22 cellular contexts compared by ENCODE assay signal in the genomic region with DNA sequence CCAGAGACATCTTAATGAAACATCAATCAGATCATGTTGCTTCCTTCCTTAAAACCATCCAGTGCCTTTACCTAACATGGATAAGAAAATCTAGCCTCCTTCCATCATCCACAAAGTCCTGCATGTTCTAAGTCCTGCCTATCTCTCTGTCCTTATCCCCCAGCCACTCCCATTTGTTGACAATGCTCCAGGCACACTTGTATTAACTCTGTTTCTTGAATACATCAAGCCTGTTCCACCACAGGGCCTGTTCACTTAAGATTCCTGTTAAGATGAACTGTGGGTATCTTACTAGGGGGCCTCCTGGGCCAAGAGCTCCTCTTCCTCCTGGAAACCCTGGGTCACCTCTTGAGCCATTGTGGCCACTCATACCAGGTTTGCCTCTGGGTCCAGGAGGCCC. TPM values are rescaled to one million over a fixed set of nuclear protein-coding genes. Genes with fewer than 3 reads are reported as not detected.
DNase-seq lines count a peak whose midpoint lies in the region; ATAC-seq, FAIRE-seq and TF ChIP-seq lines count a peak whose summit lies in the region.
"Had no signal": no experiment of that assay in that cellular context is flagged by ENCODE, and none has a peak within 500 bp of the region (broad histone marks: within the 10 kb centered on the region; RNA-seq: fewer than 3 reads in every experiment).

No MANE protein-coding gene starts in this region.

- peaks cover 9% of the 10 kb centered on the region for H3K4me1 Mint-ChIP-seq in astrocyte (ENCODE audit: low read depth, unreplicated experiment)
- H3K4me1 Mint-ChIP-seq: CD8-positive, alpha-beta memory T cell; GM23338; H9 had no signal

- no peak overlapping the region for H2AFZ ChIP-seq in astrocyte (ENCODE audit: low read depth, low read length)
- H2AFZ ChIP-seq: GM23338 had no signal

- H3K27me3 Mint-ChIP-seq in astrocyte (ENCODE audit: low read depth, unreplicated experiment): no peaks in the 10 kb centered on the region

- no peak overlapping the region for H2AK5ac ChIP-seq in mesendoderm (ENCODE audit: low read length)

- H3K36me3 ChIP-seq in astrocyte (ENCODE audit: insufficient read depth, low read length): no peaks in the 10 kb centered on the region
- H3K36me3 ChIP-seq in mesendoderm (ENCODE audit: control insufficient read depth, insufficient read depth, low read length): no peaks in the 10 kb centered on the region

- H3K56ac ChIP-seq in mesendoderm (ENCODE audit: low read length): no peak overlapping the region

- no peak for TF ChIP-seq RAD21 in A549 (conservative IDR thresholded peaks at IDR 0.05 in 1 of 2, IDR thresholded peaks at IDR 0.05 in 1 of 2)

- H3K79me2 ChIP-seq in astrocyte (ENCODE audit: insufficient read depth, low read length) (no peaks in the 10 kb centered on the region), mesendoderm (ENCODE audit: control insufficient read depth, insufficient read depth, low read length) (no peaks in the 10 kb centered on the region)

- TF ChIP-seq CTCF in A549 (IDR thresholded peaks at IDR 0.05) (no peak), astrocyte (IDR thresholded peaks at IDR 0.05; ENCODE audit: insufficient read depth, low read depth, low read length) (no peak)

- no peaks in the 10 kb centered on the region for H3K9me3 Mint-ChIP-seq in astrocyte (ENCODE audit: unreplicated experiment)
- H3K9me3 Mint-ChIP-seq: CD4-positive, alpha-beta T cell; CD8-positive, alpha-beta memory T cell; GM23338; H9 had no signal

- H3K9me3 ChIP-seq in A549: no peaks in the 10 kb centered on the region
- H3K9me3 ChIP-seq in astrocyte (ENCODE audit: insufficient read depth, low read depth, low read length): no peaks in the 10 kb centered on the region

- POLR2A ChIA-PET in A549 (lab: Yijun Ruan, JAX): no interaction called here

- H4K20me1 ChIP-seq in astrocyte (ENCODE audit: insufficient read depth, low read length): no peaks in the 10 kb centered on the region

- H3K4me2 ChIP-seq in A549 (no peak overlapping the region), astrocyte (ENCODE audit: low read length) (no peak overlapping the region), mesendoderm (ENCODE audit: low read length) (no peak overlapping the region)
- H3K4me2 ChIP-seq: GM23338 had no signal

- no peak overlapping the region for H2BK120ac ChIP-seq in mesendoderm (ENCODE audit: low read depth, low read length)

- H3K9ac ChIP-seq in astrocyte (ENCODE audit: low read length): no peak overlapping the region
- no peak overlapping the region for H3K9ac ChIP-seq in mesendoderm (ENCODE audit: low read length)

- no peak overlapping the region for H4K8ac ChIP-seq in mesendoderm (ENCODE audit: low read depth, low read length)

- no peak overlapping the region for H3K23ac ChIP-seq in mesendoderm (ENCODE audit: low read length)

- H3K27ac ChIP-seq in A549: no peak overlapping the region
- no peak overlapping the region for H3K27ac ChIP-seq in astrocyte (ENCODE audit: low read depth, low read length)
- H3K27ac ChIP-seq in mesendoderm (ENCODE audit: low read depth, low read length): no peak overlapping the region
- H3K27ac ChIP-seq: 22Rv1 had no signal

- H3K4me1 ChIP-seq in A549 (no peaks in the 10 kb centered on the region), astrocyte (ENCODE audit: insufficient read depth, low read length) (no peaks in the 10 kb centered on the region), mesendoderm (ENCODE audit: control insufficient read depth, low read depth, low read length) (no peaks in the 10 kb centered on the region)

- DNase-seq in A549 (ENCODE audit: low read depth in 1 of 2, low spot score in 1 of 2) (no peak), ELF-1 (ENCODE audit: low read depth, low spot score) (peak; percentile 37), astrocyte (ENCODE audit: low read depth) (no peak), mesendoderm (peak; percentile 64), urothelium cell line (ENCODE audit: low spot score) (no peak)
- DNase-seq in stimulated activated CD4-positive, alpha-beta T cell treated with anti-CD3 and anti-CD28 coated beads, Interleukin-4, amount 100 ng/mL, for 24 hours: no peak
- DNase-seq in activated naive CD4-positive, alpha-beta T cell treated with Interleukin-2 at 50 U/mL for 16 hours: no peak
- DNase-seq: CD4-positive, alpha-beta T cell; CD8-positive, alpha-beta memory T cell; DMS 273 treated with DMSO at 0.1 percent for 48 hours; DMS53; DMS79 treated with DMSO at 0.1 percent for 48 hours; H9 had no signal

- ATAC-seq in A549 (peak; percentile 33 to 34; a peak in 3 of 6 replicates), GM21786 (IDR thresholded peaks at IDR 0.05; ENCODE audit: unreplicated experiment) (no peak)
- ATAC-seq: GM23338, HCT116 had no signal

- H2BK5ac ChIP-seq in mesendoderm (ENCODE audit: low read length): no peak overlapping the region

- no peaks in the 10 kb centered on the region for H3K79me1 ChIP-seq in mesendoderm (ENCODE audit: low read length)

- FAIRE-seq in A549 (lab: Jason Lieb, UNC): no peak
- no peak for FAIRE-seq in astrocyte (lab: Jason Lieb, UNC)
- no peak for FAIRE-seq in urothelium cell line (lab: Jason Lieb, UNC)
- FAIRE-seq: D721Med, GM12892 had no signal

- H2BK15ac ChIP-seq in mesendoderm (replicated peaks; ENCODE audit: low read depth): no peak overlapping the region

- H3K18ac ChIP-seq in mesendoderm (ENCODE audit: low read length): no peak overlapping the region

- no peak for TF ChIP-seq EP300 in A549 (IDR thresholded peaks at IDR 0.05)

- no peaks in the 10 kb centered on the region for H3K36me3 Mint-ChIP-seq in astrocyte (ENCODE audit: low read depth, unreplicated experiment)
- H3K36me3 Mint-ChIP-seq: CD14-positive monocyte; CD8-positive, alpha-beta memory T cell had no signal

- CTCF ChIA-PET in A549 (lab: Yijun Ruan, JAX): no interaction called here

- no peak overlapping the region for H3K4me3 Mint-ChIP-seq in astrocyte (ENCODE audit: unreplicated experiment)
- H3K4me3 Mint-ChIP-seq: CD14-positive monocyte; CD4-positive, alpha-beta T cell; GM23338; H9 had no signal

- no peak overlapping the region for H4K5ac ChIP-seq in mesendoderm (ENCODE audit: low read length)

- H3K27me3 ChIP-seq in astrocyte (ENCODE audit: insufficient read depth, low read length): no peaks in the 10 kb centered on the region
- H3K27me3 ChIP-seq in mesendoderm (ENCODE audit: insufficient read depth, low read length, poor library complexity): no peaks in the 10 kb centered on the region

- no peak overlapping the region for H3K4ac ChIP-seq in mesendoderm (ENCODE audit: low read depth, low read length)

- no peak for TF ChIP-seq POLR2A in A549 (IDR thresholded peaks at IDR 0.05; ENCODE audit: low read length)

- H3K4me3 ChIP-seq in A549: no peak overlapping the region
- no peak overlapping the region for H3K4me3 ChIP-seq in astrocyte (ENCODE audit: insufficient read depth, low read depth, low read length)
- no peak overlapping the region for H3K4me3 ChIP-seq in mesendoderm (ENCODE audit: low read length)
- H3K4me3 ChIP-seq: GM23338 had no signal

- H3K27ac Mint-ChIP-seq in astrocyte (ENCODE audit: unreplicated experiment): peak overlapping the region; percentile 47
- H3K27ac Mint-ChIP-seq: CD14-positive monocyte; CD4-positive, alpha-beta T cell; CD8-positive, alpha-beta memory T cell; GM23338; H9 had no signal

TF ChIP-seq in A549, 52 proteins besides CTCF, POLR2A, EP300 and RAD21 (continues in another document):
- TF ChIP-seq SREBF2 (IDR thresholded peaks at IDR 0.05): no peak
- TF ChIP-seq KDM5A (IDR thresholded peaks at IDR 0.05): no peak
- no peak for TF ChIP-seq NPAS2 (CRISPR knock-in tag; IDR thresholded peaks at IDR 0.05; ENCODE audit: borderline replicate concordance)
- no peak for TF ChIP-seq ZFP36 (IDR thresholded peaks at IDR 0.05; ENCODE audit: borderline replicate concordance, partially characterized antibody)
- TF ChIP-seq FOXS1 (CRISPR knock-in tag; IDR thresholded peaks at IDR 0.05): no peak
- TF ChIP-seq FOSL2 (IDR thresholded peaks at IDR 0.05): no peak
- TF ChIP-seq FOSL2 (CRISPR knock-in tag; IDR thresholded peaks at IDR 0.05): no peak
- TF ChIP-seq CHD4 (IDR thresholded peaks at IDR 0.05; ENCODE audit: borderline replicate concordance): no peak
- no peak for TF ChIP-seq RCOR1 (IDR thresholded peaks at IDR 0.05; ENCODE audit: low read depth, low read length)

RNA-seq across cellular contexts. Expression of gene COL4A4, which starts 45.7 kb away (rescaled TPM):
- polyA plus RNA-seq in A549 (2011; rRNA removed) (6.8 and 7.1 TPM in 2 replicates), A549 (2017; fragmentation: RNase III; extraction: RNeasy Plus Mini Kit Qiagen cat#74134 plus additional on column Dnase treatment) (1.4 to 2.2 TPM (median 1.7 TPM) in 3 replicates)
- 1.0 and 1.2 TPM in 2 replicates for polyA plus RNA-seq in A549 (2012; cell fraction: cytosol; rRNA removed)
- 3.7 and 4.7 TPM in 2 replicates for polyA plus RNA-seq in A549 (2012; cell fraction: nucleus; rRNA removed)
- 4.6 and 5.5 TPM in 2 replicates for polyA minus RNA-seq in A549 (2011; rRNA and poly(A)+ RNA removed)
- 0.36 and 0.62 TPM in 2 replicates for total RNA-seq in astrocyte
- 0.27 TPM for polyA plus RNA-seq in mesendoderm (2013, experiment 1 of 2)
- polyA plus RNA-seq in mesendoderm (2013, experiment 2 of 2): 0.21 TPM
- total RNA-seq: A673; CD4-positive, alpha-beta T cell; CD8-positive, alpha-beta memory T cell had no signal

RNA-seq across cellular contexts. Expression of gene COL4A3, which starts 46.1 kb away (rescaled TPM):
- polyA plus RNA-seq in A549 (2011; rRNA removed) (6.8 and 7.4 TPM in 2 replicates), A549 (2017; fragmentation: RNase III; extraction: RNeasy Plus Mini Kit Qiagen cat#74134 plus additional on column Dnase treatment) (1.5 to 2.1 TPM (median 1.8 TPM) in 3 replicates)
- polyA plus RNA-seq in A549 (2012; cell fraction: cytosol; rRNA removed): 0.58 and 0.63 TPM in 2 replicates
- 4.8 and 6.5 TPM in 2 replicates for polyA plus RNA-seq in A549 (2012; cell fraction: nucleus; rRNA removed)
- polyA minus RNA-seq in A549 (2011; rRNA and poly(A)+ RNA removed): 6.0 and 7.0 TPM in 2 replicates
- 0.02 TPM in 1 of 2 replicates, not detected in the other for total RNA-seq in astrocyte
- 0.07 TPM for polyA plus RNA-seq in mesendoderm (2013, experiment 1 of 2)
- polyA plus RNA-seq in mesendoderm (2013, experiment 2 of 2): 0.04 TPM
- total RNA-seq: A673; CD4-positive, alpha-beta T cell; CD8-positive, alpha-beta memory T cell; H4 had no signal
- polyA plus RNA-seq: CD14-positive monocyte; CD8-positive, alpha-beta memory T cell had no signal

Comparison
In these comparisons a context has a peak if more than half of its experiments do, and no peak if none do; other contexts are left out.
1. DNase-seq: peak in ELF-1 (single experiment) and mesendoderm (single experiment); none in A549 (0 of 2), astrocyte (single experiment), stimulated activated CD4-positive, alpha-beta T cell treated with anti-CD3 and anti-CD28 coated beads, Interleukin-4, amount 100 ng/mL, for 24 hours (single experiment), urothelium cell line (single experiment) and activated naive CD4-positive, alpha-beta T cell treated with Interleukin-2 at 50 U/mL for 16 hours (single experiment).